ENCODE assay signal across 2 cellular contexts in genomic region chr16:85032187-85032586, GRCh38.
TF ChIP-seq lines count a peak whose summit lies in the region.

No MANE protein-coding gene starts in this region.

TF ChIP-seq in HEK293, 187 proteins besides CTCF, POLR2A, EP300 and RAD21:
- TF ChIP-seq ZFP69B (tag by site-specific recombination; IDR thresholded peaks at IDR 0.05) (peak; percentile 69; the same call in 1 of the 2 replicates), ZNF692 (tag by site-specific recombination; IDR thresholded peaks at IDR 0.05) (peak; percentile 92)

TF ChIP-seq in HepG2, 621 proteins besides CTCF, POLR2A, EP300 and RAD21:
- TF ChIP-seq ZNF460 (CRISPR knock-in tag; IDR thresholded peaks at IDR 0.05; ENCODE audit: borderline replicate concordance): 0 out of 2 replicates have a peak, but pooled peaks have one; percentile 24
